Comparison of ENCODE assay signal across 25 cellular contexts in the genomic region with DNA sequence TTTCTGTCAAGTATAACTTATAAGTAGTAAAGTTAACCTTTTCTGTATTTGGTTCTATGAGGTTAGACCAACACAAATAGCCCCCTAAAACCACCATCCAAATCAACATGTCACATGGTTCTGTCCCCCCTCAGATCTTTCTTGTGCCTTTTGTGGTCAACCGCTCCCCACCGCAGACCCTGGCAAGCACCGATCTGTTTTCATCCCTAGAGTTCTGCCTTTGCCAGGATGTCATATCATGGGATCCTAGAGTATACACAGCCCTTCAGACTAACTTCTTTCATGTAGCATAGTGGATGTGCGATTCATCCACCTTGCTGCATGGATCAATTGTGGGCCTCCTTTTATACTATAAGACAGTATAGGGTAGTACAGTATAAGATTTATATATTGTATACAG.
DNase-seq lines count a peak whose midpoint lies in the region; ATAC-seq, FAIRE-seq and TF ChIP-seq lines count a peak whose summit lies in the region.
"Had no signal": no experiment of that assay in that cellular context is flagged by ENCODE, and none has a peak within 500 bp of the region (broad histone marks: within the 10 kb centered on the region; RNA-seq: fewer than 3 reads in every experiment).

No MANE protein-coding gene starts in this region.

- H2AFZ ChIP-seq in GM12878 (ENCODE audit: control insufficient read depth, low read depth, low read length) = no peak overlapping the region

- no peak overlapping the region for H3K4me3 ChIP-seq in GM12878
- H3K4me3 ChIP-seq: BLaER1 had no signal

- no peaks in the 10 kb centered on the region for H3K9me3 Mint-ChIP-seq in activated naive CD8-positive, alpha-beta T cell treated with anti-CD3 and anti-CD28 coated beads, Interleukin-2, amount 10 ng/mL, durations not matched to agents 7 days and 5 days
- no peaks in the 10 kb centered on the region for H3K9me3 Mint-ChIP-seq in activated naive CD8-positive, alpha-beta T cell treated with anti-CD3 and anti-CD28 coated beads, Interleukin-2, amount 50 U/mL, for 24 hours
- H3K9me3 Mint-ChIP-seq: CD4-positive, alpha-beta memory T cell; CD8-positive, alpha-beta memory T cell had no signal

- no peak for FAIRE-seq in GM12878 (lab: Jason Lieb, UNC)
- FAIRE-seq: A204.1, GM12891 had no signal

- H3K4me1 ChIP-seq in GM12878 (ENCODE audit: control insufficient read depth, insufficient read depth, low read length) = peaks cover 39% of the 10 kb centered on the region

- RAD21 ChIA-PET in GM12878 (lab: Charles Lee; ENCODE audit: unreplicated experiment) = no interaction called here

- ATAC-seq in activated naive CD8-positive, alpha-beta T cell treated with anti-CD3 and anti-CD28 coated beads, Interleukin-2, amount 10 ng/mL, durations not matched to agents 7 days and 5 days (ENCODE audit: low read depth) = no peak
- ATAC-seq in activated naive CD8-positive, alpha-beta T cell treated with anti-CD3 and anti-CD28 coated beads, Interleukin-2, amount 50 U/mL, for 24 hours = no peak
- ATAC-seq in GM12878 = no peak

- POLR2A ChIA-PET in activated naive CD8-positive, alpha-beta T cell treated with anti-CD3 and anti-CD28 coated beads, Interleukin-2, amount 10 ng/mL, durations not matched to agents 7 days and 5 days (lab: Charles Lee) = no interaction called here
- POLR2A ChIA-PET in GM12878 (lab: Charles Lee) = no interaction called here

- peaks cover 47% of the 10 kb centered on the region for H3K4me1 Mint-ChIP-seq in activated naive CD8-positive, alpha-beta T cell treated with anti-CD3 and anti-CD28 coated beads, Interleukin-2, amount 10 ng/mL, durations not matched to agents 7 days and 5 days
- H3K4me1 Mint-ChIP-seq in activated naive CD8-positive, alpha-beta T cell treated with anti-CD3 and anti-CD28 coated beads, Interleukin-2, amount 50 U/mL, for 24 hours = peaks cover 48% of the 10 kb centered on the region

- no peaks in the 10 kb centered on the region for H3K36me3 ChIP-seq in GM12878 (ENCODE audit: control insufficient read depth in 2 of 2, insufficient read depth in 2 of 2, low read length in 1 of 2)
- H3K36me3 ChIP-seq: BE2C, BLaER1 had no signal

- H3K27ac Mint-ChIP-seq in activated naive CD8-positive, alpha-beta T cell treated with anti-CD3 and anti-CD28 coated beads, Interleukin-2, amount 10 ng/mL, durations not matched to agents 7 days and 5 days = peak overlapping the region; percentile 6
- H3K27ac Mint-ChIP-seq in activated naive CD8-positive, alpha-beta T cell treated with anti-CD3 and anti-CD28 coated beads, Interleukin-2, amount 50 U/mL, for 24 hours = no peak overlapping the region

- H3K36me3 Mint-ChIP-seq in activated naive CD8-positive, alpha-beta T cell treated with anti-CD3 and anti-CD28 coated beads, Interleukin-2, amount 10 ng/mL, durations not matched to agents 7 days and 5 days = no peaks in the 10 kb centered on the region
- H3K36me3 Mint-ChIP-seq in activated naive CD8-positive, alpha-beta T cell treated with anti-CD3 and anti-CD28 coated beads, Interleukin-2, amount 50 U/mL, for 24 hours (ENCODE audit: low read depth) = no peaks in the 10 kb centered on the region
- H3K36me3 Mint-ChIP-seq: CD4-positive, alpha-beta memory T cell; CD4-positive, CD25-positive, alpha-beta regulatory T cell; CD8-positive, alpha-beta memory T cell had no signal

- DNase-seq in activated naive CD8-positive, alpha-beta T cell treated with anti-CD3 and anti-CD28 coated beads, Interleukin-2, amount 10 ng/mL, durations not matched to agents 7 days and 5 days = no peak
- DNase-seq in activated naive CD8-positive, alpha-beta T cell treated with anti-CD3 and anti-CD28 coated beads, Interleukin-2, amount 50 U/mL, for 24 hours = no peak
- no peak for DNase-seq in GM12878 (ENCODE audit: low read depth, low spot score)
- DNase-seq in NCI-H146 treated with DMSO at 0.1 percent for 48 hours (lab: John Stamatoyannopoulos, UW; ENCODE audit: unreplicated experiment) = no peak
- DNase-seq in GM19238 (ENCODE audit: insufficient read length, low spot score) = no peak
- DNase-seq: 8988T; ACHN; BE2C; C1 segment of cervical spinal cord; CD4-positive, alpha-beta memory T cell; CD4-positive, CD25-positive, alpha-beta regulatory T cell; CD8-positive, alpha-beta memory T cell; COR-L47; DMS 273 treated with DMSO at 0.1 percent for 48 hours; DMS153; DMS53; DMS79; DND-41; EL; GDM1 had no signal

- H3K27me3 Mint-ChIP-seq in activated naive CD8-positive, alpha-beta T cell treated with anti-CD3 and anti-CD28 coated beads, Interleukin-2, amount 10 ng/mL, durations not matched to agents 7 days and 5 days = no peaks in the 10 kb centered on the region
- H3K27me3 Mint-ChIP-seq in activated naive CD8-positive, alpha-beta T cell treated with anti-CD3 and anti-CD28 coated beads, Interleukin-2, amount 50 U/mL, for 24 hours = no peaks in the 10 kb centered on the region
- H3K27me3 Mint-ChIP-seq: CD4-positive, alpha-beta memory T cell; CD4-positive, CD25-positive, alpha-beta regulatory T cell; CD8-positive, alpha-beta memory T cell had no signal

- no TSS peak for BruUV-seq in GM12878 (replicated peaks; lab: Mats Ljungman, UMichigan)

- no peak overlapping the region for H3K9ac ChIP-seq in GM12878 (ENCODE audit: control insufficient read depth, insufficient read depth, low read length)
- H3K9ac ChIP-seq: BLaER1 had no signal

- 95% methylated on average over 4 of the region's 4 CpGs for WGBS in GM12878 (ENCODE audit: insufficient coverage, insufficient replicate concordance, low lambda C conversion rate, missing lambda C conversion rate)

- no peak for TF ChIP-seq POLR2A in GM12878 (IDR thresholded peaks at IDR 0.05; ENCODE audit: low read depth, low read length)

- no peak overlapping the region for H3K4me3 Mint-ChIP-seq in activated naive CD8-positive, alpha-beta T cell treated with anti-CD3 and anti-CD28 coated beads, Interleukin-2, amount 10 ng/mL, durations not matched to agents 7 days and 5 days
- H3K4me3 Mint-ChIP-seq in activated naive CD8-positive, alpha-beta T cell treated with anti-CD3 and anti-CD28 coated beads, Interleukin-2, amount 50 U/mL, for 24 hours = no peak overlapping the region
- H3K4me3 Mint-ChIP-seq: CD14-positive monocyte; CD4-positive, alpha-beta memory T cell; CD4-positive, CD25-positive, alpha-beta regulatory T cell; CD8-positive, alpha-beta memory T cell had no signal

- intact Hi-C loops in GM12878 (cut with micrococcal nuclease; ENCODE audit: unreplicated experiment) = no loop called here

- TF ChIP-seq CTCF in GM12878 (IDR thresholded peaks at IDR 0.05 in 2 of 3, conservative IDR thresholded peaks at IDR 0.05 in 1 of 3; ENCODE audit: control insufficient read depth in 2 of 3, extremely low read depth in 1 of 3, insufficient read depth in 1 of 3, low read depth in 3 of 3, low read length in 3 of 3) (no peak), subcutaneous adipose tissue (IDR thresholded peaks at IDR 0.05; ENCODE audit: low read depth) (peak; percentile 97)

- no peaks in the 10 kb centered on the region; the same call in none of the 2 replicates for H3K79me2 ChIP-seq in GM12878 (ENCODE audit: control insufficient read depth, insufficient read depth, low read length)

- H3K4me2 ChIP-seq in GM12878 (ENCODE audit: control insufficient read depth, insufficient read depth) = no peak overlapping the region
- H3K4me2 ChIP-seq: BLaER1 had no signal

- H3K9me3 ChIP-seq in GM12878 (replicated peaks; ENCODE audit: control insufficient read depth, insufficient read depth, low read length) = no peaks in the 10 kb centered on the region; the same call in 2 of the 3 replicates
- H3K9me3 ChIP-seq: BE2C, BLaER1 had no signal

- H3K27me3 ChIP-seq in GM12878 (replicated peaks in 1 of 2; ENCODE audit: control insufficient read depth in 2 of 2, insufficient read depth in 2 of 2, low read length in 1 of 2) = no peaks in the 10 kb centered on the region
- H3K27me3 ChIP-seq: BE2C, BLaER1 had no signal

- no peak overlapping the region for H3K27ac ChIP-seq in GM12878 (ENCODE audit: control insufficient read depth, insufficient read depth)
- H3K27ac ChIP-seq: BLaER1 had no signal

- CTCF ChIA-PET in GM12878 (lab: Yijun Ruan, JAX) = interaction anchor here (1.2 to 2.4 kb wide), 2 partner anchors 11 to 117 kb away, joined by 7 to 19 read pairs; no protein-coding TSS in a partner anchor

- no peak for TF ChIP-seq EP300 in GM12878 (IDR thresholded peaks at IDR 0.05; ENCODE audit: borderline replicate concordance in 1 of 2, control insufficient read depth in 1 of 2, low read depth in 2 of 2, low read length in 2 of 2)

- in situ Hi-C loops in GM12878 (cut with MboI) = loop anchor here (5.0 kb wide), 1 partner anchor 251 kb away; no protein-coding TSS in a partner anchor

- no peaks in the 10 kb centered on the region for H4K20me1 ChIP-seq in GM12878 (ENCODE audit: control insufficient read depth, insufficient read depth)
- H4K20me1 ChIP-seq: BLaER1 had no signal

- TF ChIP-seq RAD21 in GM12878 (IDR thresholded peaks at IDR 0.05; ENCODE audit: insufficient read depth, low read depth, low read length) = no peak

- SMC1A ChIA-PET in GM12878 (lab: Charles Lee; ENCODE audit: uncharacterized antibody, unreplicated experiment) = no interaction called here

TF ChIP-seq in GM12878, 131 proteins besides CTCF, POLR2A, EP300 and RAD21 (continues in another document):
- 0 out of 4 replicates have a peak, but pooled peaks of 1 of the 2 experiments have one; percentile 87 for TF ChIP-seq ETV6 (conservative IDR thresholded peaks at IDR 0.05 in 1 of 2, IDR thresholded peaks at IDR 0.05 in 1 of 2; ENCODE audit: borderline replicate concordance in 1 of 2, low read depth in 1 of 2)
- no peak for TF ChIP-seq SREBF2 (IDR thresholded peaks at IDR 0.05; ENCODE audit: low read length)
- TF ChIP-seq, protein P1, sequence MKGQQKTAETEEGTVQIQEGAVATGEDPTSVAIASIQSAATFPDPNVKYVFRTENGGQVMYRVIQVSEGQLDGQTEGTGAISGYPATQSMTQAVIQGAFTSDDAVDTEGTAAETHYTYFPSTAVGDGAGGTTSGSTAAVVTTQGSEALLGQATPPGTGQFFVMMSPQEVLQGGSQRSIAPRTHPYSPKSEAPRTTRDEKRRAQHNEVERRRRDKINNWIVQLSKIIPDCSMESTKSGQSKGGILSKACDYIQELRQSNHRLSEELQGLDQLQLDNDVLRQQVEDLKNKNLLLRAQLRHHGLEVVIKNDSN (IDR thresholded peaks at IDR 0.05; ENCODE audit: borderline replicate concordance, extremely low read length, insufficient read depth, low read depth, low read length) = no peak
- peak; percentile 30; the same call in 1 of the 2 replicates for TF ChIP-seq NFXL1 (IDR thresholded peaks at IDR 0.05; ENCODE audit: borderline replicate concordance)
